Comparison of ENCODE assay signal across 31 cellular contexts in genomic region chr11:18709414-18709813, GRCh38. TPM values are rescaled to one million over a fixed set of nuclear protein-coding genes. Genes with fewer than 3 reads are reported as not detected.
DNase-seq lines count a peak whose midpoint lies in the region; ATAC-seq, FAIRE-seq and TF ChIP-seq lines count a peak whose summit lies in the region.
"Had no signal": no experiment of that assay in that cellular context is flagged by ENCODE, and none has a peak within 500 bp of the region (broad histone marks: within the 10 kb centered on the region; RNA-seq: fewer than 3 reads in every experiment).

No MANE protein-coding gene starts in this region.

- intact Hi-C loops in spleen (cut with DNase I; ENCODE audit: low total_unique reads), result no loop called here

- no peaks in the 10 kb centered on the region for H3K36me3 ChIP-seq in spleen
- H3K36me3 ChIP-seq: BE2C, BLaER1 had no signal

- H3K27me3 ChIP-seq in spleen (replicated peaks in 1 of 7), result peaks cover 0 to 16% (median 0%) of the 10 kb centered on the region in 7 donors
- H3K27me3 ChIP-seq: BE2C had no signal

- TF ChIP-seq CTCF in chondrocyte (IDR thresholded peaks at IDR 0.05) (no peak), spleen (IDR thresholded peaks at IDR 0.05 in 8 of 11, conservative IDR thresholded peaks at IDR 0.05 in 3 of 11) (no peak)

- DNase-seq in chondrocyte (ENCODE audit: low spot score), result peak; percentile 44
- DNase-seq in spleen, result peak; percentile 60
- DNase-seq in frontal cortex (ENCODE audit: low spot score in 2 of 2), result no peak
- DNase-seq: 8988T; ACHN; BE2C; C1 segment of cervical spinal cord; CD4-positive, alpha-beta memory T cell; CD4-positive, CD25-positive, alpha-beta regulatory T cell; CD8-positive, alpha-beta memory T cell; COR-L47; DMS 273 treated with DMSO at 0.1 percent for 48 hours; DMS153; DMS53; DMS79; DND-41; EL; GDM1 had no signal

- peak overlapping the region; percentile 1 for H3K27ac Mint-ChIP-seq in activated T-helper 17 cell treated with anti-CD3 and anti-CD28 coated beads, Interleukin-2, amount 50 U/mL, for 72 hours
- no peak overlapping the region for H3K27ac Mint-ChIP-seq in chondrocyte (ENCODE audit: unreplicated experiment)
- H3K27ac Mint-ChIP-seq: CD14-positive monocyte had no signal

- WGBS in spleen, 5 donors, result 90 to 97% (median 93%) methylated on average over 4 of the region's 4 CpGs

- H3K9me3 Mint-ChIP-seq in activated T-helper 17 cell treated with anti-CD3 and anti-CD28 coated beads, Interleukin-2, amount 50 U/mL, for 72 hours, result no peaks in the 10 kb centered on the region
- H3K9me3 Mint-ChIP-seq in chondrocyte (ENCODE audit: low read depth), result no peaks in the 10 kb centered on the region
- H3K9me3 Mint-ChIP-seq: CD4-positive, alpha-beta memory T cell; CD4-positive, CD25-positive, alpha-beta regulatory T cell; CD8-positive, alpha-beta memory T cell had no signal

- no peak overlapping the region for H3K27ac ChIP-seq in spleen
- H3K27ac ChIP-seq: BLaER1 had no signal

- no peak for TF ChIP-seq POLR2A in spleen (IDR thresholded peaks at IDR 0.05)

- FAIRE-seq in frontal cortex (lab: Jason Lieb, UNC), result no peak
- FAIRE-seq: A204.1, GM12878, GM12892, GM18507, GM19239 had no signal

- peaks cover 0 to 29% (median 21%) of the 10 kb centered on the region in 6 donors for H3K4me1 ChIP-seq in spleen
- H3K4me1 ChIP-seq: BE2C had no signal

- H3K4me3 Mint-ChIP-seq in activated T-helper 17 cell treated with anti-CD3 and anti-CD28 coated beads, Interleukin-2, amount 50 U/mL, for 72 hours, result no peak overlapping the region
- H3K4me3 Mint-ChIP-seq in chondrocyte (ENCODE audit: unreplicated experiment), result no peak overlapping the region

- H3K27me3 Mint-ChIP-seq in activated T-helper 17 cell treated with anti-CD3 and anti-CD28 coated beads, Interleukin-2, amount 50 U/mL, for 72 hours, result no peaks in the 10 kb centered on the region
- peaks cover 38% of the 10 kb centered on the region for H3K27me3 Mint-ChIP-seq in chondrocyte (ENCODE audit: low read depth)
- H3K27me3 Mint-ChIP-seq: CD4-positive, alpha-beta memory T cell had no signal

- H3K9me3 ChIP-seq in spleen, result no peaks in the 10 kb centered on the region
- H3K9me3 ChIP-seq: BE2C, BLaER1 had no signal

- H3K4me1 Mint-ChIP-seq in activated T-helper 17 cell treated with anti-CD3 and anti-CD28 coated beads, Interleukin-2, amount 50 U/mL, for 72 hours, result peaks cover 15% of the 10 kb centered on the region
- H3K4me1 Mint-ChIP-seq in chondrocyte (ENCODE audit: low read depth), result no peaks in the 10 kb centered on the region

- no peak for ATAC-seq in activated T-helper 17 cell treated with anti-CD3 and anti-CD28 coated beads, Interleukin-2, amount 50 U/mL, for 72 hours (replicated peaks)
- no peak for ATAC-seq in GM18870 (IDR thresholded peaks at IDR 0.05; ENCODE audit: unreplicated experiment)

- H3K4me3 ChIP-seq in spleen, result no peak overlapping the region
- H3K4me3 ChIP-seq: BLaER1, GM12878 had no signal

- H3K36me3 Mint-ChIP-seq in activated T-helper 17 cell treated with anti-CD3 and anti-CD28 coated beads, Interleukin-2, amount 50 U/mL, for 72 hours (ENCODE audit: low read depth), result no peaks in the 10 kb centered on the region
- no peaks in the 10 kb centered on the region for H3K36me3 Mint-ChIP-seq in chondrocyte (ENCODE audit: low read depth)
- H3K36me3 Mint-ChIP-seq: CD14-positive monocyte; CD4-positive, CD25-positive, alpha-beta regulatory T cell had no signal

RNA-seq across cellular contexts. Expression of gene TMEM86A, which starts 10.8 kb away (rescaled TPM):
- under 1 TPM; 0.24 to 0.40 TPM for total RNA-seq in activated T-helper 17 cell treated with anti-CD3 and anti-CD28 coated beads, Interleukin-2, amount 50 U/mL, for 72 hours
- 3.1 to 3.6 TPM (median 3.5 TPM) in 3 replicates for total RNA-seq in chondrocyte
- 10 to 100 TPM in 5 of 7 donors, 1 to 10 TPM in 2; 5.1 to 25.0 (median 17.0) TPM for total RNA-seq in spleen
- 1 to 10 TPM in 2 of 3 donors, under 1 TPM in 1; 0.98 to 2.4 (median 2.0) TPM for polyA plus RNA-seq in spleen
- total RNA-seq in frontal cortex, result 4.9 TPM

RNA-seq across cellular contexts. Expression of gene IGSF22, which starts 16.6 kb away (rescaled TPM):
- total RNA-seq in activated T-helper 17 cell treated with anti-CD3 and anti-CD28 coated beads, Interleukin-2, amount 50 U/mL, for 72 hours, result 1 to 10 TPM in 1 of 2 donors, not detected in 1; 1.4 TPM
- total RNA-seq in chondrocyte (not detected in 3 replicates), spleen (1 to 10 TPM in 2 of 7 donors, under 1 TPM in 3, not detected in 2; 0.12 to 3.2 (median 0.28) TPM), frontal cortex (not detected)
- polyA plus RNA-seq in spleen, result 1 to 10 TPM in 1 of 3 donors, under 1 TPM in 2; 0.54 to 1.2 (median 0.61) TPM
- total RNA-seq: A673, Daoy, G401, GM12878 had no signal
- polyA plus RNA-seq: AG04450, CD14-positive monocyte had no signal

Comparison
In these comparisons a context has a peak if more than half of its experiments do, and no peak if none do; other contexts are left out.
1. DNase-seq: peak in chondrocyte (single experiment) and spleen (single experiment); none in frontal cortex (0 of 2).